ENCODE assay signal across 8 cellular contexts in the genomic region with DNA sequence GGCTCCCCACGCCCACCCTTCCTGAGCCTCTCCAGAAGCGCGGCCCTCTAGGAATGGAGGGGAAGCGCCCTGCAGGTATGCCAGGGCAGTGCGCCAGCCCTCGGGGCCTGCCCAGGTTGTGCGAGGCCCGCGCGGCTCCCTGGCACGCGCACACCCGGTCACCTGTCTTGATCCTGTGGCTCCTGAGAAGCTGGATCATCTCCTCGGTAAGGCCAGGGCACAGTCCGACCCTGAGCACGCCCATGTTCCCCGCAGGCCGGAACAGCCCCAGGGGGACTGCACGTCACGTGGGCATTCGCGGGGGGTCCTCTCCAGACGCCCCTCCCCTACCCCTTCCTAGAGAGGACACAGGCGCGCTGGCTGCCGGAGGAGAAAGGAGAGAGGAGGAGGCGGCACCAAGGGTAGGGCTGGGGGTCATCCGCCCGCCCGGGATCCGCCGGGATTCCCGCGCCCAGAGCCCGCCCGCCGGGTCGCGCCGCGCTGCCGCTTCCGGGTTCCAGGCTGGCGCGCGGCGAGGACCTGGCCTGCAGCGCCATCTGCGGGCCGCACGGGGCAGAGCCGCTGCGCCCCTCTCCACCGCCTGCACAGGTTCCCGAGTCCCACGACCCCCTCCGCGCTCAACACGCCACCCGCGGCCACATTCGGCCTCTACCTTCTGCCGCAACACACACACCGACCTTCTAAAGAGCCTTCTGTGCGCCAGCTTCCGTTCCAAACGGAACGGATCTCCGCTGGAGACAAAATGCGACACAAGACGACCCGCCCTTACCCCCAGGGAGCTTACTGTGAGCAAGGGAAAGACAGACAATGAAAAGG. TPM values are rescaled to one million over a fixed set of nuclear protein-coding genes. Genes with fewer than 3 reads are reported as not detected.
A peak's percentile ranks its signal among the peaks of the same experiment; 100 is the strongest.
DNase-seq lines count a peak whose midpoint lies in the region; ATAC-seq and TF ChIP-seq lines count a peak whose summit lies in the region.

A gene (minus strand): TSS at position 491 of the 816 bp plus-strand sequence. CDS start 247 bp downstream, at position 244.

- H3K27me3 Mint-ChIP-seq in activated T-helper 1 cell treated with anti-CD3 and anti-CD28 coated beads, Interleukin-12 subunit alpha, Interleukin-12 subunit beta, Interleukin-2, Interleukin-4 antibody, amounts not matched to agents 30 ng/mL and 10 ng/mL and 1 ng/mL, durations not matched to agents 14 hours and 24 hours and 36 hours (ENCODE audit: insufficient read depth): no peaks in the 10 kb centered on the region
- no peaks in the 10 kb centered on the region for H3K27me3 Mint-ChIP-seq in naive thymus-derived CD4-positive, alpha-beta T cell
- H3K27me3 Mint-ChIP-seq in stimulated activated naive B cell treated with anti-CD40 and anti-IgM and Interleukin-4, amounts not matched to agents 10 μg/mL and 1 μg/mL and 100 μg/mL, for 72 hours: no peaks in the 10 kb centered on the region

- CTCF ChIA-PET in naive thymus-derived CD4-positive, alpha-beta T cell (lab: Charles Lee): interaction anchor here (0.6 to 3.6 kb wide), 33 partner anchors 9 to 701 kb away, joined by 3 to 55 read pairs (median 4); a partner anchor contains a TSS

- no peaks in the 10 kb centered on the region for H3K27me3 ChIP-seq in Karpas-422 (ENCODE audit: low read length)
- no peaks in the 10 kb centered on the region for H3K27me3 ChIP-seq in naive thymus-derived CD4-positive, alpha-beta T cell (ENCODE audit: control insufficient read depth in 2 of 2, insufficient read depth in 2 of 2, low read length in 2 of 2)

- peak; percentile 59 for DNase-seq in DMS 273 treated with DMSO at 0.1 percent for 48 hours (lab: John Stamatoyannopoulos, UW)
- peak; percentile 92 for DNase-seq in Karpas-422
- DNase-seq in RKO (ENCODE audit: low spot score): peak; percentile 77
- DNase-seq in activated T-helper 1 cell treated with anti-CD3 and anti-CD28 coated beads, Interleukin-12 subunit alpha, Interleukin-12 subunit beta, Interleukin-2, Interleukin-4 antibody, amounts not matched to agents 30 ng/mL and 10 ng/mL and 1 ng/mL, durations not matched to agents 14 hours and 24 hours and 36 hours (ENCODE audit: low spot score): peak; percentile 73
- DNase-seq in fibroblast of mammary gland (ENCODE audit: low read depth): peak; percentile 46
- DNase-seq in naive thymus-derived CD4-positive, alpha-beta T cell: peak; percentile 71 to 90 (median 83)
- peak; percentile 76 for DNase-seq in stimulated activated naive B cell treated with anti-CD40 and anti-IgM and Interleukin-4, amounts not matched to agents 10 μg/mL and 1 μg/mL and 100 μg/mL, for 72 hours

- peak within 1 kb of the TSS; percentile 63; the same call in 1 of the 2 replicates for H3K27ac ChIP-seq in Karpas-422 (ENCODE audit: low read length)
- H3K27ac ChIP-seq in naive thymus-derived CD4-positive, alpha-beta T cell (ENCODE audit: low read depth, low read length): peak within 1 kb of the TSS; percentile 81

- peak within 1 kb of the TSS; percentile 89 for H3K4me3 ChIP-seq in Karpas-422 (ENCODE audit: low read length)
- H3K4me3 ChIP-seq in fibroblast of mammary gland (ENCODE audit: control insufficient read depth, low read depth, low read length): peak within 1 kb of the TSS; percentile 84
- peak within 1 kb of the TSS; percentile 82 for H3K4me3 ChIP-seq in naive thymus-derived CD4-positive, alpha-beta T cell (ENCODE audit: low read length)

- peak within 1 kb of the TSS; percentile 100 for H2AFZ ChIP-seq in Karpas-422 (ENCODE audit: low read length)

- H3K9ac ChIP-seq in Karpas-422 (ENCODE audit: low read length): peak within 1 kb of the TSS; percentile 91

- no peaks in the 10 kb centered on the region for H3K9me2 ChIP-seq in Karpas-422 (replicated peaks; ENCODE audit: insufficient read depth, low read length)

- H3K4me1 ChIP-seq in Karpas-422 (ENCODE audit: low read length): peaks cover 17% of the 10 kb centered on the region
- H3K4me1 ChIP-seq in naive thymus-derived CD4-positive, alpha-beta T cell (ENCODE audit: control insufficient read depth in 2 of 2, insufficient read depth in 2 of 2, low read length in 2 of 2): peaks cover 14 to 15% of the 10 kb centered on the region in 2 donors

- POLR2A ChIA-PET in naive thymus-derived CD4-positive, alpha-beta T cell (lab: Charles Lee): interaction anchor here (0.6 to 3.7 kb wide), 26 partner anchors 7 to 699 kb away, joined by 3 to 21 read pairs (median 4); a partner anchor contains a TSS

- H3K4me2 ChIP-seq in Karpas-422 (ENCODE audit: low read depth, low read length, poor library complexity, severe bottlenecking): peak within 1 kb of the TSS; percentile 64

- H3K9me3 Mint-ChIP-seq in activated T-helper 1 cell treated with anti-CD3 and anti-CD28 coated beads, Interleukin-12 subunit alpha, Interleukin-12 subunit beta, Interleukin-2, Interleukin-4 antibody, amounts not matched to agents 30 ng/mL and 10 ng/mL and 1 ng/mL, durations not matched to agents 14 hours and 24 hours and 36 hours: no peaks in the 10 kb centered on the region
- peaks cover 0 to 2% (median 0%) of the 10 kb centered on the region in 11 donors for H3K9me3 Mint-ChIP-seq in naive thymus-derived CD4-positive, alpha-beta T cell
- H3K9me3 Mint-ChIP-seq in stimulated activated naive B cell treated with anti-CD40 and anti-IgM and Interleukin-4, amounts not matched to agents 10 μg/mL and 1 μg/mL and 100 μg/mL, for 72 hours: no peaks in the 10 kb centered on the region

- peak within 1 kb of the TSS; percentile 95 for H3K27ac Mint-ChIP-seq in activated T-helper 1 cell treated with anti-CD3 and anti-CD28 coated beads, Interleukin-12 subunit alpha, Interleukin-12 subunit beta, Interleukin-2, Interleukin-4 antibody, amounts not matched to agents 30 ng/mL and 10 ng/mL and 1 ng/mL, durations not matched to agents 14 hours and 24 hours and 36 hours
- H3K27ac Mint-ChIP-seq in naive thymus-derived CD4-positive, alpha-beta T cell: peak within 1 kb of the TSS; percentile 88 to 96 (median 93)
- H3K27ac Mint-ChIP-seq in stimulated activated naive B cell treated with anti-CD40 and anti-IgM and Interleukin-4, amounts not matched to agents 10 μg/mL and 1 μg/mL and 100 μg/mL, for 72 hours: peak within 1 kb of the TSS; percentile 97

- H3K4me3 Mint-ChIP-seq in activated T-helper 1 cell treated with anti-CD3 and anti-CD28 coated beads, Interleukin-12 subunit alpha, Interleukin-12 subunit beta, Interleukin-2, Interleukin-4 antibody, amounts not matched to agents 30 ng/mL and 10 ng/mL and 1 ng/mL, durations not matched to agents 14 hours and 24 hours and 36 hours: peak within 1 kb of the TSS; percentile 96
- peak within 1 kb of the TSS; percentile 87 to 97 (median 94) for H3K4me3 Mint-ChIP-seq in naive thymus-derived CD4-positive, alpha-beta T cell
- H3K4me3 Mint-ChIP-seq in stimulated activated naive B cell treated with anti-CD40 and anti-IgM and Interleukin-4, amounts not matched to agents 10 μg/mL and 1 μg/mL and 100 μg/mL, for 72 hours: peak within 1 kb of the TSS; percentile 87 to 93

- peaks cover 13% of the 10 kb centered on the region for H3K36me3 Mint-ChIP-seq in activated T-helper 1 cell treated with anti-CD3 and anti-CD28 coated beads, Interleukin-12 subunit alpha, Interleukin-12 subunit beta, Interleukin-2, Interleukin-4 antibody, amounts not matched to agents 30 ng/mL and 10 ng/mL and 1 ng/mL, durations not matched to agents 14 hours and 24 hours and 36 hours (ENCODE audit: low read depth)
- peaks cover 0 to 13% (median 6%) of the 10 kb centered on the region in 5 donors for H3K36me3 Mint-ChIP-seq in naive thymus-derived CD4-positive, alpha-beta T cell
- H3K36me3 Mint-ChIP-seq in stimulated activated naive B cell treated with anti-CD40 and anti-IgM and Interleukin-4, amounts not matched to agents 10 μg/mL and 1 μg/mL and 100 μg/mL, for 72 hours: peaks cover 16 to 23% of the 10 kb centered on the region in 2 donors

- intact Hi-C loops in activated T-helper 1 cell treated with anti-CD3 and anti-CD28 coated beads, Interleukin-12 subunit alpha, Interleukin-12 subunit beta, Interleukin-2, Interleukin-4 antibody, amounts not matched to agents 30 ng/mL and 10 ng/mL and 1 ng/mL, durations not matched to agents 14 hours and 24 hours and 36 hours (cut with micrococcal nuclease): loop anchor here (1.0 kb wide), 7 partner anchors 30 to 577 kb away; a partner anchor contains a TSS
- intact Hi-C loops in naive thymus-derived CD4-positive, alpha-beta T cell (cut with micrococcal nuclease): loop anchor here (1.0 to 5.0 kb wide), 13 partner anchors 23 to 699 kb away; a partner anchor contains a TSS

- H4K20me1 ChIP-seq in Karpas-422 (ENCODE audit: insufficient read depth, low read depth, low read length): no peaks in the 10 kb centered on the region

- peaks cover 31% of the 10 kb centered on the region for H3K4me1 Mint-ChIP-seq in activated T-helper 1 cell treated with anti-CD3 and anti-CD28 coated beads, Interleukin-12 subunit alpha, Interleukin-12 subunit beta, Interleukin-2, Interleukin-4 antibody, amounts not matched to agents 30 ng/mL and 10 ng/mL and 1 ng/mL, durations not matched to agents 14 hours and 24 hours and 36 hours (ENCODE audit: low read depth)
- H3K4me1 Mint-ChIP-seq in naive thymus-derived CD4-positive, alpha-beta T cell: peaks cover 23 to 45% (median 33%) of the 10 kb centered on the region in 7 donors
- peaks cover 22 to 43% of the 10 kb centered on the region in 2 donors for H3K4me1 Mint-ChIP-seq in stimulated activated naive B cell treated with anti-CD40 and anti-IgM and Interleukin-4, amounts not matched to agents 10 μg/mL and 1 μg/mL and 100 μg/mL, for 72 hours

- peaks cover 29% of the 10 kb centered on the region for H3K79me2 ChIP-seq in Karpas-422 (ENCODE audit: low read length)

- H3K9me3 ChIP-seq in Karpas-422 (ENCODE audit: low read length): no peaks in the 10 kb centered on the region
- H3K9me3 ChIP-seq in naive thymus-derived CD4-positive, alpha-beta T cell (ENCODE audit: control insufficient read depth in 2 of 3, low read length in 3 of 3): no peaks in the 10 kb centered on the region

- ATAC-seq in GM21717 (IDR thresholded peaks at IDR 0.05; ENCODE audit: unreplicated experiment): peak; percentile 75
- peak; percentile 96 for ATAC-seq in naive thymus-derived CD4-positive, alpha-beta T cell
- peak; percentile 93 to 94 for ATAC-seq in stimulated activated naive B cell treated with anti-CD40 and anti-IgM and Interleukin-4, amounts not matched to agents 10 μg/mL and 1 μg/mL and 100 μg/mL, for 72 hours (replicated peaks)

- no peaks in the 10 kb centered on the region; the same call in 1 of the 2 replicates for H3K36me3 ChIP-seq in Karpas-422 (ENCODE audit: insufficient read depth, low read length)
- H3K36me3 ChIP-seq in naive thymus-derived CD4-positive, alpha-beta T cell (ENCODE audit: control insufficient read depth in 2 of 3, insufficient read depth in 3 of 3, low read length in 3 of 3): no peaks in the 10 kb centered on the region

- no peak for TF ChIP-seq CTCF in fibroblast of mammary gland (conservative IDR thresholded peaks at IDR 0.05; ENCODE audit: control insufficient read depth, insufficient read depth, low read depth, low read length)

RNA-seq across cellular contexts. Expression of the gene that starts here (rescaled TPM):
- total RNA-seq in Karpas-422 (2014; rRNA removed; shearing (Covaris generic); ENCODE audit: low replicate concordance): 7.2 and 9.0 TPM in 2 replicates
- 29.8 and 34.9 TPM in 2 replicates for total RNA-seq in activated T-helper 1 cell treated with anti-CD3 and anti-CD28 coated beads, Interleukin-12 subunit alpha, Interleukin-12 subunit beta, Interleukin-2, Interleukin-4 antibody, amounts not matched to agents 30 ng/mL and 10 ng/mL and 1 ng/mL, durations not matched to agents 14 hours and 24 hours and 36 hours
- 10 to 100 TPM; 15.0 to 34.2 (median 25.4) TPM for total RNA-seq in naive thymus-derived CD4-positive, alpha-beta T cell
- polyA plus RNA-seq in naive thymus-derived CD4-positive, alpha-beta T cell: 10 to 100 TPM in 1 of 2 donors, 1 to 10 TPM in 1; 7.0 to 17.6 TPM

Comparison
In these comparisons a context has a peak if more than half of its experiments do, and no peak if none do; other contexts are left out.
1. Peak in every context shown above with its lines: DNase-seq, ATAC-seq, H3K4me3 ChIP-seq and H3K27ac ChIP-seq.